Comparison of ENCODE assay signal across 20 cellular contexts in the genomic region with DNA sequence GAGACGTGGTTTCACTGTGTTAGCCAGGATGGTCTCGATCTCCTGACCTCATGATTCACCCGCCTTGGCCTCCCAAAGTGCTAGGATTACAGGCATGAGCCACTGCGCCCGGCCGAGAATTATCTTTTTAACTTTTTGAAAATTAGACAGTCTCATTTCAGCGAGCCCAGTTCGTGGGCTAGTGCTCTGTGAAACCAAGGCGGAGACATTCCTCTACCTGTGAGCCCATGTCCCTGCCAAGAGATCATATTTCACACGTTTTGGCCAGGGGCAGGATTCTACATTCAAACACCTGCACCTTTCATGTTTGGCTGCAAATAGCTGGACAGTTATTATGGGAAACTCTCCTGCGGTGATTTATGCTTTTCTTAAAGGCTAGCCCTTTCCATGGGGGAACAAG.
DNase-seq lines count a peak whose midpoint lies in the region; ATAC-seq, FAIRE-seq and TF ChIP-seq lines count a peak whose summit lies in the region.
"Had no signal": no experiment of that assay in that cellular context is flagged by ENCODE, and none has a peak within 500 bp of the region (broad histone marks: within the 10 kb centered on the region; RNA-seq: fewer than 3 reads in every experiment).

No MANE protein-coding gene starts in this region.

- peaks cover 11 to 18% of the 10 kb centered on the region in 2 experiments for H3K4me1 Mint-ChIP-seq in H9

- no peak overlapping the region for H2AK5ac ChIP-seq in H9 (ENCODE audit: insufficient read length, low read length)

- no peaks in the 10 kb centered on the region for H4K20me1 ChIP-seq in H9 (ENCODE audit: control insufficient read depth, insufficient read depth, insufficient read length)

- H3K27ac Mint-ChIP-seq in H9 = no peak overlapping the region

- no peaks in the 10 kb centered on the region for H3K36me3 Mint-ChIP-seq in H9 (ENCODE audit: insufficient read depth in 1 of 3, low read depth in 3 of 3)

- no peaks in the 10 kb centered on the region; the same call in 1 of the 2 replicates for H3K4me1 ChIP-seq in H9 (ENCODE audit: insufficient read depth, low read length)
- H3K4me1 ChIP-seq in pancreas = no peaks in the 10 kb centered on the region
- H3K4me1 ChIP-seq: HAP-1 had no signal

- H2AFZ ChIP-seq in H9 (ENCODE audit: low read length) = no peak overlapping the region

- no CpG with 5 or more reads among the region's 11 CpGs for WGBS in H9 (ENCODE audit: extremely low coverage, insufficient read length, low lambda C conversion rate)
- 37 to 38% methylated on average over 11 of the region's 11 CpGs for WGBS in pancreas, 2 donors

- DNase-seq in H9 (peak; percentile 18), NCI-H146 (lab: John Stamatoyannopoulos, UW) (peak; percentile 66), pancreas (peak in 2 of 6 donors; percentile 20 to 27), globus pallidus (ENCODE audit: low spot score) (no peak), DMS153 treated with DMSO at 0.1 percent for 48 hours (lab: John Stamatoyannopoulos, UW; ENCODE audit: unreplicated experiment) (no peak)
- DNase-seq: AML-193, Calu3, DMS79, KBM-7, NCI-H1092 treated with DMSO at 0.1 percent for 48 hours, NCI-H2081, NCI-H2227 treated with DMSO at 0.1 percent for 48 hours, SHP77 had no signal

- no peak overlapping the region for H4K5ac ChIP-seq in H9 (ENCODE audit: insufficient read length, low read depth, low read length)

- H3K79me1 ChIP-seq in H9 (ENCODE audit: insufficient read depth, low read depth, low read length, poor library complexity, severe bottlenecking) = no peaks in the 10 kb centered on the region

- H3K36me3 ChIP-seq in pancreas = no peaks in the 10 kb centered on the region
- H3K36me3 ChIP-seq: HAP-1 had no signal

- no peak overlapping the region for H3K56ac ChIP-seq in H9 (ENCODE audit: insufficient read length, low read depth, low read length)

- H3K27me3 Mint-ChIP-seq in H9 (ENCODE audit: low read depth) = no peaks in the 10 kb centered on the region; the same call in 1 of the 2 replicates

- H3K27me3 ChIP-seq in H9 (ENCODE audit: insufficient read depth, low read length) = no peaks in the 10 kb centered on the region
- no peaks in the 10 kb centered on the region for H3K27me3 ChIP-seq in pancreas

- no peak overlapping the region for H2BK5ac ChIP-seq in H9 (ENCODE audit: insufficient read length, low read length)

- H3K4me2 ChIP-seq in H9 (ENCODE audit: insufficient read depth, insufficient read length, low read length) = no peak overlapping the region

- no peak overlapping the region for H2BK12ac ChIP-seq in H9 (ENCODE audit: insufficient read length, low read depth, low read length)

- TF ChIP-seq CTCF in H9 (conservative IDR thresholded peaks at IDR 0.05) (no peak), VCaP (conservative IDR thresholded peaks at IDR 0.05) (no peak), pancreas (IDR thresholded peaks at IDR 0.05) (no peak)

- H3K9me3 ChIP-seq in H9 (ENCODE audit: control insufficient read depth, low read depth, low read length) = no peaks in the 10 kb centered on the region
- no peaks in the 10 kb centered on the region for H3K9me3 ChIP-seq in pancreas
- H3K9me3 ChIP-seq: HAP-1 had no signal

- no peak overlapping the region for H4K8ac ChIP-seq in H9 (replicated peaks; ENCODE audit: insufficient read length, low read depth, low read length)

- H3K23me2 ChIP-seq in H9 (ENCODE audit: insufficient read length, low read depth, low read length, poor library complexity, severe bottlenecking) = no peaks in the 10 kb centered on the region

- H3K4ac ChIP-seq in H9 (ENCODE audit: low read depth, low read length) = no peak overlapping the region

- H3K4me3 ChIP-seq in pancreas = no peak overlapping the region
- H3K4me3 ChIP-seq: GM12878, HAP-1 had no signal

- H2BK20ac ChIP-seq in H9 (ENCODE audit: low read depth, low read length, poor library complexity, severe bottlenecking) = no peak overlapping the region

- no peak overlapping the region for H3K18ac ChIP-seq in H9 (ENCODE audit: insufficient read length, low read depth, low read length)

- H3K27ac ChIP-seq in H9 (ENCODE audit: insufficient read length, low read depth, low read length) (no peak overlapping the region), VCaP (peak overlapping the region; percentile 26; the same call in 1 of the 2 replicates), pancreas (no peak overlapping the region)

- H2BK120ac ChIP-seq in H9 (ENCODE audit: low read depth, low read length, poor library complexity, severe bottlenecking) = no peak overlapping the region

- no peak for FAIRE-seq in pancreas (lab: Jason Lieb, UNC)
- FAIRE-seq: GM12878, GM18507 had no signal

- no peak overlapping the region for H2BK15ac ChIP-seq in H9 (ENCODE audit: low read depth, low read length)

- no peak overlapping the region for H3K9ac ChIP-seq in H9 (ENCODE audit: extremely low read depth, insufficient read length, low read length)

- H3K14ac ChIP-seq in H9 (ENCODE audit: insufficient read depth, low read length) = no peak overlapping the region

- no peak overlapping the region for H4K91ac ChIP-seq in H9 (ENCODE audit: insufficient read length, low read depth, low read length)

- ATAC-seq in pancreas (peak; percentile 59 to 94 (median 76)), HG02623 (IDR thresholded peaks at IDR 0.05; ENCODE audit: unreplicated experiment) (no peak)
- ATAC-seq: GM12878, Panc1, SK-N-SH treated with all-trans-retinoic acid at 6 μM for 48 hours had no signal

- no peaks in the 10 kb centered on the region for H3K9me3 Mint-ChIP-seq in H9

- intact Hi-C loops in pancreas (cut with DNase I) = no loop called here

- H3T11ph ChIP-seq in H9 (ENCODE audit: low read length) = no peak overlapping the region

- H3K79me2 ChIP-seq in H9 (ENCODE audit: insufficient read depth, low read length) = no peaks in the 10 kb centered on the region

- no peak overlapping the region for H3K4me3 Mint-ChIP-seq in H9

- no peak overlapping the region for H3K23ac ChIP-seq in H9 (ENCODE audit: insufficient read length, low read depth, low read length)

Comparison
In these comparisons a context has a peak if more than half of its experiments do, and no peak if none do; other contexts are left out.
1. DNase-seq: peak in H9 (single experiment) and NCI-H146 (single experiment); none in globus pallidus (single experiment) and DMS153 treated with DMSO at 0.1 percent for 48 hours (single experiment).